Comparison of ENCODE assay signal across 8 cellular contexts in genomic region chr12:49537231-49537708, GRCh38. TPM values are rescaled to one million over a fixed set of nuclear protein-coding genes. Genes with fewer than 3 reads are reported as not detected.
A peak's percentile ranks its signal among the peaks of the same experiment; 100 is the strongest.
DNase-seq lines count a peak whose midpoint lies in the region; ATAC-seq and TF ChIP-seq lines count a peak whose summit lies in the region.

No MANE protein-coding gene starts in this region.

- TF ChIP-seq POLR2A in ovary (IDR thresholded peaks at IDR 0.05): no peak
- TF ChIP-seq POLR2A in erythroblast (IDR thresholded peaks at IDR 0.05; ENCODE audit: low read length): no peak

- peaks cover 10% of the 10 kb centered on the region for H3K4me1 ChIP-seq in ES-I3 (ENCODE audit: insufficient read depth, low read length)
- H3K4me1 ChIP-seq in ovary (ENCODE audit: insufficient read depth): no peaks in the 10 kb centered on the region

- H3K27ac Mint-ChIP-seq in endothelial cell (ENCODE audit: unreplicated experiment): peak overlapping the region; percentile 52

- no peaks in the 10 kb centered on the region for H3K9me3 ChIP-seq in ES-I3 (ENCODE audit: control insufficient read depth, insufficient read depth, low read length)
- no peaks in the 10 kb centered on the region for H3K9me3 ChIP-seq in ovary

- H3K27me3 Mint-ChIP-seq in endothelial cell (ENCODE audit: unreplicated experiment): peaks cover 32% of the 10 kb centered on the region

- peak overlapping the region; percentile 45 for H3K4me3 ChIP-seq in ovary

- no peaks in the 10 kb centered on the region for H3K27me3 ChIP-seq in ovary

- peaks cover 12% of the 10 kb centered on the region for H3K4me1 Mint-ChIP-seq in endothelial cell (ENCODE audit: unreplicated experiment)

- WGBS in ovary, 3 donors: 22 to 25% (median 25%) methylated on average over 10 of the region's 10 CpGs

- no peak for ATAC-seq in HG02759 (IDR thresholded peaks at IDR 0.05; ENCODE audit: unreplicated experiment)

- peak overlapping the region; percentile 31 for H3K4me3 Mint-ChIP-seq in endothelial cell (ENCODE audit: unreplicated experiment)

- intact Hi-C loops in ovary (cut with DNase I): no loop called here

- no peak for TF ChIP-seq CTCF in endothelial cell (IDR thresholded peaks at IDR 0.05; ENCODE audit: unreplicated experiment)
- TF ChIP-seq CTCF in ovary (IDR thresholded peaks at IDR 0.05): no peak

- no peak for TF ChIP-seq EP300 in ovary (IDR thresholded peaks at IDR 0.05)

- DNase-seq in NCI-H2171 treated with DMSO at 0.1 percent for 48 hours (lab: John Stamatoyannopoulos, UW) (peak; percentile 72), endothelial cell (ENCODE audit: low spot score) (no peak), ovary (no peak), putamen (ENCODE audit: low spot score) (no peak), HuH-7 (ENCODE audit: low spot score) (no peak), erythroblast (lab: John Stamatoyannopoulos, UW) (no peak)

- H3K36me3 Mint-ChIP-seq in endothelial cell (ENCODE audit: low read depth, unreplicated experiment): no peaks in the 10 kb centered on the region

- H3K9ac ChIP-seq in ES-I3 (ENCODE audit: low read depth, low read length): peak overlapping the region; percentile 50; the same call in 1 of the 2 replicates

- H3K36me3 ChIP-seq in ES-I3 (ENCODE audit: insufficient read depth, low read length) (no peaks in the 10 kb centered on the region), ovary (no peaks in the 10 kb centered on the region)

- no peaks in the 10 kb centered on the region for H3K9me3 Mint-ChIP-seq in endothelial cell (ENCODE audit: unreplicated experiment)

- no peak overlapping the region for H3K27ac ChIP-seq in ovary

RNA-seq across cellular contexts. Expression of gene KCNH3, which starts 1.6 kb away (rescaled TPM):
- total RNA-seq in endothelial cell (ENCODE audit: unreplicated experiment): 0.15 TPM
- 1 to 10 TPM in 2 of 7 donors, under 1 TPM in 4, not detected in 1; 0.13 to 5.9 (median 0.77) TPM for total RNA-seq in ovary
- polyA plus RNA-seq in ovary: under 1 TPM in 1 of 2 donors, not detected in 1; 0.27 TPM

RNA-seq across cellular contexts. Expression of gene MCRS1, which starts 30.7 kb away (rescaled TPM):
- 60.8 TPM for total RNA-seq in endothelial cell (ENCODE audit: unreplicated experiment)
- total RNA-seq in ovary: 10 to 100 TPM; 38.5 to 56.2 (median 39.5) TPM
- 10 to 100 TPM; 14.7 to 40.3 TPM for polyA plus RNA-seq in ovary
